In the genomic region with DNA sequence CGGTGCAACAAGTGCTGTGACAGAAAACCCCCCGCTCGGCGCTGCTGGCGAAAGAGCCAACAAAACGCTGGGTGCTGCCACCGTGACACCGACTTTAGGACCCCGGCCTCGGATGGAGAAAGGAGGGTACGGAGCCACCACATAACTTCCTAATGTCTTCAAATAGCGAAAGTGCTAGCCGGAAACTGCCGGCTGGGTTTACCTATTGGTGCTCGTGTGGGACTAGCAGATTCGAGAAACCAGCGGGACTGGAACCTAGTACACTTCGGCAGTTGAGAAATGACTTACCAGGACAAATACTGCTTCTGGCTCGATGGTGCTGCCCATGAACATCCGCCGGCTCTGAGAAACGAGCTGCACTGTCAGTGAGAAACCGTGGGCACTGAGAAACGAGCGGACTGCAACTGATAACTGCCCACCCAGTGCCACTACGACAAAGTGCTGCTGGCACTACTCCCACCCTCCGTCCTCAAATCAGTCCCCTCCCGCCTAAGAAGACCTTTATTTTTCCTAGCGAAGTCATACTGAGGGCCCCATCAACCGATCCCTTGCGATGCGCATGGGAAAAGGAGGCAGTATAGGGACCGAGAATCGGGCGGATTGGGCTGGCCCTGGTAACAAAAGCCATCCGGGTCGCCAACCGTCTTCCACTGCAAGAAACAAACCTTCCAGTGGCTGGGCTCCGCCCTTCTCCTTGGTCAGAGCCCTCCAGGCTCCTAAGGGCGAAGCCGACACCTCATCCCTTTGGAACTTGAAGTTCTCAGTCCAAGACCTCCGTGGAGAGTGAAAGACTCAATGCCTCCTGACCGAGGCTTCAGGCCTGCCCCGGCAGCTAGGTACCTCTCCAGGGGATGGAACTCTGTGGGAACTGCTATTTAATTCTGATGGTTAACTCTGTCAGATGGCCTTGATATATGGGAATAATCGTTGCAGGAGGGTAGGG, we compare ENCODE assay signal across 8 cellular contexts. TPM values are rescaled to one million over a fixed set of nuclear protein-coding genes. Genes with fewer than 3 reads are reported as not detected.
DNase-seq lines count a peak whose midpoint lies in the region; ATAC-seq and TF ChIP-seq lines count a peak whose summit lies in the region.

No MANE protein-coding gene starts in this region.

- TF ChIP-seq POLR2A in ovary (IDR thresholded peaks at IDR 0.05) = peak; percentile 91

- peaks cover 7% of the 10 kb centered on the region for H3K27me3 Mint-ChIP-seq in glutamatergic neuron (ENCODE audit: unreplicated experiment)

- no peak for TF ChIP-seq EP300 in ovary (IDR thresholded peaks at IDR 0.05)

- intact Hi-C loops in ovary (cut with DNase I) = loop anchor here in 2 of 4 donors (1.0 to 10.0 kb wide), 6 partner anchors 25 to 162 kb away; partner anchors contain the start of genes ZNF131 (in 2 of the 2) and ANXA2R (in 1 of the 2)

- peak overlapping the region; percentile 99 to 100 for H3K27ac Mint-ChIP-seq in activated naive CD4-positive, alpha-beta T cell treated with anti-CD3 and anti-CD28 coated beads, Interleukin-2, amount 50 U/mL, for 72 hours
- H3K27ac Mint-ChIP-seq in glutamatergic neuron (ENCODE audit: unreplicated experiment) = peak overlapping the region; percentile 96

- DNase-seq in G401 (ENCODE audit: low spot score) = peak; percentile 93
- DNase-seq in HCEC 1CT = peak; percentile 88
- peak; percentile 93 for DNase-seq in NAMALWA (ENCODE audit: low spot score)
- peak; percentile 90 for DNase-seq in SK-N-DZ (ENCODE audit: low spot score)
- DNase-seq in activated naive CD4-positive, alpha-beta T cell treated with anti-CD3 and anti-CD28 coated beads, Interleukin-2, amount 50 U/mL, for 72 hours (ENCODE audit: low spot score in 2 of 2) = peak; percentile 79 to 94
- peak; percentile 87 for DNase-seq in glutamatergic neuron
- DNase-seq in ovary = peak; percentile 88 to 92 (median 89)

- H3K4me1 Mint-ChIP-seq in glutamatergic neuron (ENCODE audit: low read depth, unreplicated experiment) = peaks cover 16% of the 10 kb centered on the region

- H3K27me3 ChIP-seq in ovary (no peaks in the 10 kb centered on the region), thymus (ENCODE audit: control insufficient read depth, insufficient read depth) (no peaks in the 10 kb centered on the region)

- no peaks in the 10 kb centered on the region for H3K36me3 ChIP-seq in ovary
- peaks cover 18% of the 10 kb centered on the region for H3K36me3 ChIP-seq in thymus (ENCODE audit: control insufficient read depth, insufficient read depth)

- in situ Hi-C loops in G401 (cut with HindIII; ENCODE audit: low sequenced_read_pairs) = no loop called here

- H3K9me3 Mint-ChIP-seq in activated naive CD4-positive, alpha-beta T cell treated with anti-CD3 and anti-CD28 coated beads, Interleukin-2, amount 50 U/mL, for 72 hours = no peaks in the 10 kb centered on the region
- peaks cover 13% of the 10 kb centered on the region for H3K9me3 Mint-ChIP-seq in glutamatergic neuron (ENCODE audit: unreplicated experiment)

- H3K9me3 ChIP-seq in ovary = no peaks in the 10 kb centered on the region
- no peaks in the 10 kb centered on the region for H3K9me3 ChIP-seq in thymus (ENCODE audit: control insufficient read depth)

- H3K4me1 ChIP-seq in ovary (ENCODE audit: insufficient read depth) (peaks cover 7% of the 10 kb centered on the region), thymus (ENCODE audit: control insufficient read depth, insufficient read depth, low read length) (peaks cover 14% of the 10 kb centered on the region)

- peak overlapping the region; percentile 86 to 95 for H3K27ac ChIP-seq in ovary
- peak overlapping the region; percentile 100 for H3K27ac ChIP-seq in thymus (ENCODE audit: low read depth)

- H3K36me3 Mint-ChIP-seq in activated naive CD4-positive, alpha-beta T cell treated with anti-CD3 and anti-CD28 coated beads, Interleukin-2, amount 50 U/mL, for 72 hours = peaks cover 20 to 36% of the 10 kb centered on the region in 2 donors
- H3K36me3 Mint-ChIP-seq in glutamatergic neuron (ENCODE audit: unreplicated experiment) = peaks cover 8% of the 10 kb centered on the region

- WGBS in ovary, 3 donors = 0% methylated on average over 43 to 45 of the region's 45 CpGs
- under 1% methylated on average over 45 of the region's 45 CpGs for WGBS in thymus

- H3K4me3 ChIP-seq in ovary (peak overlapping the region; percentile 85), thymus (ENCODE audit: low read length) (peak overlapping the region; percentile 87)

- TF ChIP-seq CTCF in glutamatergic neuron (IDR thresholded peaks at IDR 0.05; ENCODE audit: partially characterized antibody, unreplicated experiment) (no peak), ovary (IDR thresholded peaks at IDR 0.05) (no peak)

- peak; percentile 49 to 70 for ATAC-seq in activated naive CD4-positive, alpha-beta T cell treated with anti-CD3 and anti-CD28 coated beads, Interleukin-2, amount 50 U/mL, for 72 hours

- peak overlapping the region; percentile 95 for H3K4me3 Mint-ChIP-seq in glutamatergic neuron (ENCODE audit: unreplicated experiment)

RNA-seq across cellular contexts. Expression of gene ANXA2R, which starts 27.0 kb away (rescaled TPM):
- total RNA-seq in G401 (2014; rRNA removed; shearing (Covaris generic)) = 0.49 and 1.3 TPM in 2 replicates
- polyA plus RNA-seq in SK-N-DZ (2014; cell fraction: cytosol; rRNA removed) = 0.16 and 0.74 TPM in 2 replicates
- polyA plus RNA-seq in SK-N-DZ (2014; cell fraction: nucleus; rRNA removed) = 1.0 and 1.2 TPM in 2 replicates
- total RNA-seq in activated naive CD4-positive, alpha-beta T cell treated with anti-CD3 and anti-CD28 coated beads, Interleukin-2, amount 50 U/mL, for 72 hours = 1 to 10 TPM; 5.3 to 8.4 TPM
- total RNA-seq in glutamatergic neuron (ENCODE audit: unreplicated experiment) (1.6 TPM), ovary (1 to 10 TPM; 1.1 to 2.7 (median 1.7) TPM)
- polyA plus RNA-seq in ovary (1 to 10 TPM; 1.2 to 1.6 TPM), thymus (68.7 TPM)

RNA-seq across cellular contexts. Expression of gene ZNF131, which starts 53.6 kb away (rescaled TPM):
- 23.4 and 46.7 TPM in 2 replicates for total RNA-seq in G401 (2014; rRNA removed; shearing (Covaris generic))
- 41.4 and 41.5 TPM in 2 replicates for polyA plus RNA-seq in SK-N-DZ (2014; cell fraction: cytosol; rRNA removed)
- polyA plus RNA-seq in SK-N-DZ (2014; cell fraction: nucleus; rRNA removed) = 57.2 and 57.9 TPM in 2 replicates
- total RNA-seq in activated naive CD4-positive, alpha-beta T cell treated with anti-CD3 and anti-CD28 coated beads, Interleukin-2, amount 50 U/mL, for 72 hours = 10 to 100 TPM; 23.8 to 42.9 TPM
- total RNA-seq in glutamatergic neuron (ENCODE audit: unreplicated experiment) = 42.9 TPM
- total RNA-seq in ovary = 10 to 100 TPM; 25.6 to 50.2 (median 37.3) TPM
- polyA plus RNA-seq in ovary = 10 to 100 TPM; 23.6 to 31.8 TPM
- polyA plus RNA-seq in thymus = 89.9 TPM

Comparison
In these comparisons a context has a peak if more than half of its experiments do, and no peak if none do; other contexts are left out.
1. Peak in every context shown above with its lines: DNase-seq, ATAC-seq, H3K4me3 ChIP-seq and H3K27ac ChIP-seq.